ENCODE assay signal across 25 cellular contexts in the genomic region with DNA sequence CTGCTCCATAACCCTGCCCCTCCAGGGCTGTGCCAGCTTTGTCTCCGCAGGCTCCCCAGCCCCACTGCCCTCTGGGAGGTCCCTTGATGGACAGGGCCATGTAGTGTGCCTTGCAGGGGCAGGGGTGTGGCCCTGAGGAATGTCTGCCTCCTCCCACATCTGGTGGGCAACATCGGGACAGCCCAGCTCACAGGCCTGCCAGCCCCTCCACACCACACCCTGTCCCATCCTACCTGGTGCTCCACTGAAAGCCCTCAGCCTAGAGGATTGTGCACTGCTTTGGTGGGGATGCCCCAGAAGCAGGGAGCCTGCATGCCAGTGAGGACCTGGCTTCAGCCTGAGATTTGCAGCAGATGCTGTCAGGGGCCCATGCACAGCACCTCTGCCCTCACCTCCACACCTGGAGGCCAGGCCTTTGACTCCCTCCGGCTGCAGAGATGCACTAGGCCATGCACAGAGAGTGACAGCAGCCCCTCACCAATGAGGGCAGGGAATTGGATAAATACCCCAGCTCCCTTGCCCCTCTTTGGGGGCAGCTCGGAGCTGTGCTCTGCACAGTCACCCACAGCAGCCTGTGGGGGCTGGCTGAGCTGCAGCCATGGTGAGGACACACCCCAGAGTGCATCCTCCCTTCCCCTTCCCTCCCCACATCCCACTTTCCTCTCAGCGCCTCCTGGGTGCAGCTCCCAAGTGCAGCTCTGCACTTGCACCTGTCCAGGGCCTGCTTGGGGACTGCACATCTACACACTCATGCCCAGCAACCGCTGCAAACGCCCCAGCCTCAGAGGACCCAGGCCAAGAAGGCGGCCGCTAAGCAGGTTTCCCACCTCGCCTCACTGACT. TPM values are rescaled to one million over a fixed set of nuclear protein-coding genes. Genes with fewer than 3 reads are reported as not detected.
DNase-seq lines count a peak whose midpoint lies in the region; ATAC-seq and TF ChIP-seq lines count a peak whose summit lies in the region.
"Had no signal": no experiment of that assay in that cellular context is flagged by ENCODE, and none has a peak within 500 bp of the region (broad histone marks: within the 10 kb centered on the region; RNA-seq: fewer than 3 reads in every experiment).

No MANE protein-coding gene starts in this region.

- no peaks in the 10 kb centered on the region for H3K9me3 Mint-ChIP-seq in activated CD4-positive, alpha-beta memory T cell treated with anti-CD3 and anti-CD28 coated beads for 36 hours
- H3K9me3 Mint-ChIP-seq: GM23338; neural crest cell; stimulated activated memory B cell treated with anti-CD40 and anti-IgM and Interleukin-4, amounts not matched to agents 10 μg/mL and 1 μg/mL and 100 μg/mL, for 72 hours had no signal

- in situ Hi-C loops in ACHN (cut with HindIII; ENCODE audit: low pct_ligation_motif_present, low pct_unique_long_range_greater_than_20kb, low sequenced_read_pairs) = no loop called here

- H3K4me3 ChIP-seq in lower lobe of right lung = no peak overlapping the region
- H3K4me3 ChIP-seq: BLaER1, GM23338, tibial artery had no signal

- H3K4me3 Mint-ChIP-seq in activated CD4-positive, alpha-beta memory T cell treated with anti-CD3 and anti-CD28 coated beads for 36 hours = no peak overlapping the region
- H3K4me3 Mint-ChIP-seq: GM23338; neural crest cell; stimulated activated memory B cell treated with anti-CD40 and anti-IgM and Interleukin-4, amounts not matched to agents 10 μg/mL and 1 μg/mL and 100 μg/mL, for 72 hours had no signal

- H3K27me3 Mint-ChIP-seq in activated CD4-positive, alpha-beta memory T cell treated with anti-CD3 and anti-CD28 coated beads for 36 hours = no peaks in the 10 kb centered on the region

- no peak overlapping the region for H3K27ac ChIP-seq in lower lobe of right lung
- H3K27ac ChIP-seq: 22Rv1, BLaER1, epithelial cell of prostate, foreskin keratinocyte, tibial artery had no signal

- no peak overlapping the region for H3K27ac Mint-ChIP-seq in activated CD4-positive, alpha-beta memory T cell treated with anti-CD3 and anti-CD28 coated beads for 36 hours
- H3K27ac Mint-ChIP-seq: GM23338; stimulated activated memory B cell treated with anti-CD40 and anti-IgM and Interleukin-4, amounts not matched to agents 10 μg/mL and 1 μg/mL and 100 μg/mL, for 72 hours had no signal

- no peaks in the 10 kb centered on the region for H3K36me3 Mint-ChIP-seq in activated CD4-positive, alpha-beta memory T cell treated with anti-CD3 and anti-CD28 coated beads for 36 hours
- H3K36me3 Mint-ChIP-seq: stimulated activated memory B cell treated with anti-CD40 and anti-IgM and Interleukin-4, amounts not matched to agents 10 μg/mL and 1 μg/mL and 100 μg/mL, for 72 hours had no signal

- no peaks in the 10 kb centered on the region for H3K4me1 Mint-ChIP-seq in activated CD4-positive, alpha-beta memory T cell treated with anti-CD3 and anti-CD28 coated beads for 36 hours (ENCODE audit: low read depth)
- H3K4me1 Mint-ChIP-seq: neural crest cell; stimulated activated memory B cell treated with anti-CD40 and anti-IgM and Interleukin-4, amounts not matched to agents 10 μg/mL and 1 μg/mL and 100 μg/mL, for 72 hours had no signal

- CTCF ChIA-PET in activated CD4-positive, alpha-beta memory T cell treated with anti-CD3 and anti-CD28 coated beads for 36 hours (lab: Charles Lee) = no interaction called here

- H3K27me3 ChIP-seq in lower lobe of right lung (ENCODE audit: low read depth) = no peaks in the 10 kb centered on the region
- H3K27me3 ChIP-seq: BLaER1 had no signal

- peak; percentile 5 for DNase-seq in activated CD4-positive, alpha-beta T cell treated with anti-CD3 and anti-CD28 coated beads for 1 hour
- DNase-seq in activated CD4-positive, alpha-beta T cell treated with anti-CD3 and anti-CD28 coated beads, Interleukin-2, amount 50 U/mL, for 4 hours = no peak
- DNase-seq in activated CD4-positive, alpha-beta memory T cell treated with anti-CD3 and anti-CD28 coated beads for 36 hours = peak; percentile 7
- DNase-seq in lower lobe of right lung = peak; percentile 25
- DNase-seq in stimulated activated CD8-positive, alpha-beta memory T cell treated with anti-CD3 and anti-CD28 coated beads, Interleukin-4, amount 100 ng/mL, for 48 hours = peak; percentile 17
- no peak for DNase-seq in ACHN
- no peak for DNase-seq in UCSD-AML1 (lab: John Stamatoyannopoulos, UW; ENCODE audit: unreplicated experiment)
- DNase-seq: activated CD4-positive, alpha-beta T cell treated with anti-CD3 and anti-CD28 coated beads for 48 hours; dermis blood vessel endothelial cell; foreskin keratinocyte; kidney glomerular epithelial cell; midbrain; NCI-H1105 treated with DMSO at 0.1 percent for 48 hours; NCI-H69; Right ventricle myocardium superior; SW 1271 had no signal

- no peak for TF ChIP-seq CTCF in lower lobe of right lung (IDR thresholded peaks at IDR 0.05)

- ATAC-seq in lower lobe of right lung (no peak), HG02840 (IDR thresholded peaks at IDR 0.05; ENCODE audit: low FRiP score, unreplicated experiment) (no peak)
- ATAC-seq: foreskin keratinocyte; GM23338; right cardiac atrium; stimulated activated memory B cell treated with anti-CD40 and anti-IgM and Interleukin-4, amounts not matched to agents 10 μg/mL and 1 μg/mL and 100 μg/mL, for 72 hours had no signal

- intact Hi-C loops in activated CD4-positive, alpha-beta memory T cell treated with anti-CD3 and anti-CD28 coated beads for 36 hours (cut with micrococcal nuclease) = no loop called here
- intact Hi-C loops in lower lobe of right lung (cut with DNase I) = no loop called here

- H3K9me3 ChIP-seq in lower lobe of right lung = no peaks in the 10 kb centered on the region
- H3K9me3 ChIP-seq: BLaER1, tibial artery had no signal

- H3K36me3 ChIP-seq in lower lobe of right lung = no peaks in the 10 kb centered on the region
- H3K36me3 ChIP-seq: BLaER1, tibial artery had no signal

- POLR2A ChIA-PET in activated CD4-positive, alpha-beta memory T cell treated with anti-CD3 and anti-CD28 coated beads for 36 hours (lab: Charles Lee) = no interaction called here

- no peaks in the 10 kb centered on the region for H3K4me1 ChIP-seq in lower lobe of right lung
- H3K4me1 ChIP-seq: foreskin keratinocyte, tibial artery had no signal

RNA-seq across cellular contexts. Expression of a gene that starts 2.7 kb away (rescaled TPM):
- not detected for total RNA-seq in activated CD4-positive, alpha-beta memory T cell treated with anti-CD3 and anti-CD28 coated beads for 36 hours
- total RNA-seq in lower lobe of right lung = not detected
- total RNA-seq: dermis blood vessel endothelial cell, foreskin keratinocyte, GM23338, neural crest cell, right cardiac atrium, Right ventricle myocardium superior had no signal

RNA-seq across cellular contexts. Expression of a gene that starts 32.1 kb away (rescaled TPM):
- total RNA-seq in activated CD4-positive, alpha-beta memory T cell treated with anti-CD3 and anti-CD28 coated beads for 36 hours = not detected
- total RNA-seq in lower lobe of right lung = 1.5 TPM
- total RNA-seq: dermis blood vessel endothelial cell had no signal

RNA-seq across cellular contexts. Expression of a gene that starts 38.4 kb away (rescaled TPM):
- not detected for total RNA-seq in activated CD4-positive, alpha-beta memory T cell treated with anti-CD3 and anti-CD28 coated beads for 36 hours
- total RNA-seq in lower lobe of right lung = not detected
- total RNA-seq: dermis blood vessel endothelial cell, foreskin keratinocyte, GM23338, neural crest cell, right cardiac atrium, Right ventricle myocardium superior had no signal

Comparison
In these comparisons a context has a peak if more than half of its experiments do, and no peak if none do; other contexts are left out.
1. DNase-seq: peak in activated CD4-positive, alpha-beta T cell treated with anti-CD3 and anti-CD28 coated beads for 1 hour (single experiment), activated CD4-positive, alpha-beta memory T cell treated with anti-CD3 and anti-CD28 coated beads for 36 hours (single experiment), lower lobe of right lung (single experiment) and stimulated activated CD8-positive, alpha-beta memory T cell treated with anti-CD3 and anti-CD28 coated beads, Interleukin-4, amount 100 ng/mL, for 48 hours (single experiment); none in activated CD4-positive, alpha-beta T cell treated with anti-CD3 and anti-CD28 coated beads, Interleukin-2, amount 50 U/mL, for 4 hours (0 of 2), ACHN (single experiment) and UCSD-AML1 (single experiment).